In the genomic region with DNA sequence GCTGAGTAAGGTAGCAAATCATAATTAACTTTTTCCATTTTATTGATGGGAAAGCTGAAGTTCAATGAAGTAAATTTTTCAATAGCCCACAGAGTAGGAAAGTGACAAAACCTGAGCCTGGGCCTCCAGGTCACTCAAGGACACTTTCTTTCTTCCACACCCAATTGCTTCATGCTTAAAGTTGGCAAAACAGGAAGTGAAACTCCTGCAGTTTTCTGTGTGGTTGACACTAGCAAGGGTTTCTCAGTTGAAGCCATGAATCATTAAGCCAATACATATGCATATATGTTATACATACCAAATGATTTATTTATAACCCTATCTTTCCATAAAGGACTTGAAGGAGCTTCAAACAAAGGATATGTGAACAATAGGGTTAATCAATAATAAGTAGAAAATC, we compare ENCODE assay signal across 8 cellular contexts. TPM values are rescaled to one million over a fixed set of nuclear protein-coding genes. Genes with fewer than 3 reads are reported as not detected.
DNase-seq lines count a peak whose midpoint lies in the region; ATAC-seq lines count a peak whose summit lies in the region.

No MANE protein-coding gene starts in this region.

- peak; percentile 5 for DNase-seq in activated CD4-positive, alpha-beta T cell treated with anti-CD3 and anti-CD28 coated beads for 36 hours
- DNase-seq in activated CD4-positive, alpha-beta T cell treated with anti-CD3 and anti-CD28 coated beads for 48 hours, result no peak
- DNase-seq in RPMI7951 (ENCODE audit: low read depth), result peak; percentile 55
- DNase-seq in myocyte (ENCODE audit: low read depth), result peak; percentile 50
- DNase-seq in NCI-H226, result no peak
- DNase-seq in DMS 273 (lab: John Stamatoyannopoulos, UW; ENCODE audit: unreplicated experiment), result no peak
- DNase-seq in activated effector memory CD4-positive, alpha-beta T cell treated with Interleukin-2 at 50 U/mL for 16 hours, result no peak

- peaks cover 16% of the 10 kb centered on the region for H3K27me3 Mint-ChIP-seq in activated CD4-positive, alpha-beta T cell treated with anti-CD3 and anti-CD28 coated beads for 36 hours

- intact Hi-C loops in activated CD4-positive, alpha-beta T cell treated with anti-CD3 and anti-CD28 coated beads for 36 hours (cut with DNase I, micrococcal nuclease), result no loop called here

- CTCF ChIA-PET in activated CD4-positive, alpha-beta T cell treated with anti-CD3 and anti-CD28 coated beads for 36 hours (lab: Charles Lee), result no interaction called here

- H3K4me3 Mint-ChIP-seq in activated CD4-positive, alpha-beta T cell treated with anti-CD3 and anti-CD28 coated beads for 36 hours, result no peak overlapping the region

- peak; percentile 76 for ATAC-seq in activated CD4-positive, alpha-beta T cell treated with anti-CD3 and anti-CD28 coated beads for 36 hours
- peak; percentile 99 for ATAC-seq in HG02970 (IDR thresholded peaks at IDR 0.05; ENCODE audit: low FRiP score, unreplicated experiment)

- no peak overlapping the region for H3K27ac Mint-ChIP-seq in activated CD4-positive, alpha-beta T cell treated with anti-CD3 and anti-CD28 coated beads for 36 hours

- no peaks in the 10 kb centered on the region for H3K9me3 Mint-ChIP-seq in activated CD4-positive, alpha-beta T cell treated with anti-CD3 and anti-CD28 coated beads for 36 hours (ENCODE audit: low read depth)

- H3K4me1 Mint-ChIP-seq in activated CD4-positive, alpha-beta T cell treated with anti-CD3 and anti-CD28 coated beads for 36 hours, result peaks cover 7% of the 10 kb centered on the region

- no peaks in the 10 kb centered on the region for H3K36me3 Mint-ChIP-seq in activated CD4-positive, alpha-beta T cell treated with anti-CD3 and anti-CD28 coated beads for 36 hours (ENCODE audit: low read depth)

- POLR2A ChIA-PET in activated CD4-positive, alpha-beta T cell treated with anti-CD3 and anti-CD28 coated beads for 36 hours (lab: Charles Lee), result no interaction called here

RNA-seq across cellular contexts. Expression of gene TLR4, which starts 13.9 kb away (rescaled TPM):
- not detected for total RNA-seq in activated CD4-positive, alpha-beta T cell treated with anti-CD3 and anti-CD28 coated beads for 36 hours
- total RNA-seq in RPMI7951 (2014; rRNA removed; shearing (Covaris generic)), result 15.9 and 21.0 TPM in 2 replicates
- 7.9 and 11.9 TPM in 2 replicates for total RNA-seq in myocyte
- polyA plus RNA-seq in myocyte (2012), result 6.0 TPM

Comparison
In these comparisons a context has a peak if more than half of its experiments do, and no peak if none do; other contexts are left out.
1. DNase-seq: peak in activated CD4-positive, alpha-beta T cell treated with anti-CD3 and anti-CD28 coated beads for 36 hours (single experiment), RPMI7951 (single experiment) and myocyte (single experiment); none in activated CD4-positive, alpha-beta T cell treated with anti-CD3 and anti-CD28 coated beads for 48 hours (single experiment), NCI-H226 (single experiment), DMS 273 (single experiment) and activated effector memory CD4-positive, alpha-beta T cell treated with Interleukin-2 at 50 U/mL for 16 hours (single experiment).